8 cellular contexts compared by ENCODE assay signal in genomic region chr4:153257151-153257620, GRCh38. TPM values are rescaled to one million over a fixed set of nuclear protein-coding genes. Genes with fewer than 3 reads are reported as not detected.
A peak's percentile ranks its signal among the peaks of the same experiment; 100 is the strongest.
DNase-seq lines count a peak whose midpoint lies in the region; ATAC-seq and TF ChIP-seq lines count a peak whose summit lies in the region.

No MANE protein-coding gene starts in this region.

- H3K27me3 Mint-ChIP-seq in CD8-positive, alpha-beta T cell (ENCODE audit: low read depth), result peaks cover 18% of the 10 kb centered on the region

- intact Hi-C loops in CD8-positive, alpha-beta T cell (cut with DNase I, micrococcal nuclease), result no loop called here

- no peaks in the 10 kb centered on the region for H3K4me1 ChIP-seq in CD8-positive, alpha-beta T cell (ENCODE audit: insufficient read depth, low read length)

- no peak overlapping the region for H3K4me3 Mint-ChIP-seq in CD8-positive, alpha-beta T cell

- H3K4me1 Mint-ChIP-seq in CD8-positive, alpha-beta T cell (ENCODE audit: low read depth), result no peaks in the 10 kb centered on the region

- H3K9me3 Mint-ChIP-seq in CD8-positive, alpha-beta T cell, result peaks cover 9% of the 10 kb centered on the region

- H3K27ac Mint-ChIP-seq in CD8-positive, alpha-beta T cell, result no peak overlapping the region

- H3K9me3 ChIP-seq in CD8-positive, alpha-beta T cell (ENCODE audit: low read length), result no peaks in the 10 kb centered on the region

- CTCF ChIA-PET in CD8-positive, alpha-beta T cell (lab: Charles Lee), result no interaction called here

- H3K36me3 Mint-ChIP-seq in CD8-positive, alpha-beta T cell, result no peaks in the 10 kb centered on the region

- no peaks in the 10 kb centered on the region for H3K36me3 ChIP-seq in CD8-positive, alpha-beta T cell (ENCODE audit: insufficient read depth, low read length)

- H3K27ac ChIP-seq in CD8-positive, alpha-beta T cell (ENCODE audit: low read depth, low read length), result no peak overlapping the region

- peaks cover 4% of the 10 kb centered on the region for H3K27me3 ChIP-seq in CD8-positive, alpha-beta T cell (ENCODE audit: insufficient read depth, low read length)

- peak; percentile 3 for DNase-seq in activated CD4-positive, alpha-beta T cell treated with anti-CD3 and anti-CD28 coated beads, Interleukin-2, amount 50 U/mL, for 1 hour
- peak; percentile 60 for DNase-seq in foreskin melanocyte
- peak; percentile 82 for DNase-seq in retina
- DNase-seq in CD8-positive, alpha-beta T cell, result no peak
- no peak for DNase-seq in NCI-H2107 treated with DMSO at 0.1 percent for 48 hours (lab: John Stamatoyannopoulos, UW; ENCODE audit: unreplicated experiment)
- DNase-seq in NCI-H2196 treated with DMSO at 0.1 percent for 48 hours (lab: John Stamatoyannopoulos, UW; ENCODE audit: unreplicated experiment), result no peak

- H3K4me3 ChIP-seq in CD8-positive, alpha-beta T cell (ENCODE audit: low read depth, low read length), result no peak overlapping the region

- no peak for TF ChIP-seq CTCF in CD8-positive, alpha-beta T cell (IDR thresholded peaks at IDR 0.05)

- POLR2A ChIA-PET in CD8-positive, alpha-beta T cell (lab: Charles Lee), result no interaction called here

- ATAC-seq in GM18868 (IDR thresholded peaks at IDR 0.05; ENCODE audit: unreplicated experiment) (peak; percentile 84), HG03039 (IDR thresholded peaks at IDR 0.05; ENCODE audit: unreplicated experiment) (peak; percentile 83)
- no peak for ATAC-seq in CD8-positive, alpha-beta T cell

RNA-seq across cellular contexts. Expression of gene TRIM2, which starts 52.9 kb away (rescaled TPM):
- total RNA-seq in CD8-positive, alpha-beta T cell, result under 1 TPM; 0.22 to 0.43 TPM

Comparison
In these comparisons a context has a peak if more than half of its experiments do, and no peak if none do; other contexts are left out.
1. DNase-seq: peak in activated CD4-positive, alpha-beta T cell treated with anti-CD3 and anti-CD28 coated beads, Interleukin-2, amount 50 U/mL, for 1 hour (single experiment), foreskin melanocyte (single experiment) and retina (single experiment); none in CD8-positive, alpha-beta T cell (0 of 7), NCI-H2107 treated with DMSO at 0.1 percent for 48 hours (single experiment) and NCI-H2196 treated with DMSO at 0.1 percent for 48 hours (single experiment).